ENCODE assay signal across 8 cellular contexts in genomic region chr3:4977889-4978258, GRCh38.
A peak's percentile ranks its signal among the peaks of the same experiment; 100 is the strongest.
DNase-seq lines count a peak whose midpoint lies in the region; ATAC-seq lines count a peak whose summit lies in the region.

No MANE protein-coding gene starts in this region.

- H3K4me3 ChIP-seq in BLaER1 treated with 17β-estradiol and CSF1 and Interleukin-3, amounts not matched to agents 10 nM and 100 nM: peak overlapping the region; percentile 53 to 98 (median 79)
- H3K4me3 ChIP-seq in iPS DF 6.9 (ENCODE audit: low read length): peak overlapping the region; percentile 54; the same call in 1 of the 2 replicates

- no CpG with 5 or more reads among the region's 17 CpGs for WGBS in iPS DF 6.9 (ENCODE audit: insufficient coverage, insufficient read length)

- H3K36me3 ChIP-seq in BLaER1 treated with 17β-estradiol and CSF1 and Interleukin-3, amounts not matched to agents 10 nM and 100 nM: peaks cover 3 to 25% (median 18%) of the 10 kb centered on the region in 11 experiments; a peak in 20 of 22 replicates
- H3K36me3 ChIP-seq in iPS DF 6.9 (ENCODE audit: control insufficient read depth, insufficient read depth, low read length): peaks cover 1% of the 10 kb centered on the region; the same call in 1 of the 2 replicates

- H3K4me2 ChIP-seq in BLaER1 treated with 17β-estradiol and CSF1 and Interleukin-3, amounts not matched to agents 10 nM and 100 nM: peak overlapping the region; percentile 89 to 97 (median 95)

- DNase-seq in activated T-helper 1 cell treated with Interleukin-2 at 50 U/mL for 16 hours (ENCODE audit: low read depth): peak; percentile 25
- no peak for DNase-seq in iPS DF 6.9 (ENCODE audit: low read depth, low spot score)
- DNase-seq in stimulated activated CD8-positive, alpha-beta memory T cell treated with anti-CD3 and anti-CD28 coated beads, Interleukin-4, amount 100 ng/mL, for 48 hours: peak; percentile 73
- no peak for DNase-seq in C1 segment of cervical spinal cord (lab: John Stamatoyannopoulos, UW)
- no peak for DNase-seq in NCI-H1417 treated with DMSO at 0.1 percent for 48 hours (lab: John Stamatoyannopoulos, UW)

- H3K9ac ChIP-seq in BLaER1 treated with 17β-estradiol and CSF1 and Interleukin-3, amounts not matched to agents 10 nM and 100 nM: peak overlapping the region; percentile 92 to 99 (median 95)

- H3K9me3 ChIP-seq in BLaER1 treated with 17β-estradiol and CSF1 and Interleukin-3, amounts not matched to agents 10 nM and 100 nM (replicated peaks in 1 of 11): no peaks in the 10 kb centered on the region
- H3K9me3 ChIP-seq in iPS DF 6.9 (ENCODE audit: control insufficient read depth, insufficient read depth, low read length): no peaks in the 10 kb centered on the region

- peaks cover 0 to 26% (median 0%) of the 10 kb centered on the region in 11 experiments; a peak in 6 of 22 replicates for H3K27me3 ChIP-seq in BLaER1 treated with 17β-estradiol and CSF1 and Interleukin-3, amounts not matched to agents 10 nM and 100 nM
- H3K27me3 ChIP-seq in iPS DF 6.9 (ENCODE audit: control insufficient read depth, insufficient read depth, low read length): peaks cover 1% of the 10 kb centered on the region; the same call in 1 of the 2 replicates

- peaks cover 21 to 29% (median 25%) of the 10 kb centered on the region in 11 experiments for H4K20me1 ChIP-seq in BLaER1 treated with 17β-estradiol and CSF1 and Interleukin-3, amounts not matched to agents 10 nM and 100 nM

- peak overlapping the region; percentile 96 to 100 (median 98) for H3K27ac ChIP-seq in BLaER1 treated with 17β-estradiol and CSF1 and Interleukin-3, amounts not matched to agents 10 nM and 100 nM
- H3K27ac ChIP-seq in iPS DF 6.9 (ENCODE audit: low read length): no peak overlapping the region

- H3K4me1 ChIP-seq in BLaER1 treated with 17β-estradiol and CSF1 and Interleukin-3, amounts not matched to agents 10 nM and 100 nM: peaks cover 50 to 83% (median 72%) of the 10 kb centered on the region in 10 experiments
- no peaks in the 10 kb centered on the region for H3K4me1 ChIP-seq in iPS DF 6.9 (ENCODE audit: control insufficient read depth, insufficient read depth, low read length)

- ATAC-seq in HG03342 (IDR thresholded peaks at IDR 0.05; ENCODE audit: unreplicated experiment) (peak; percentile 0), HG03571 (IDR thresholded peaks at IDR 0.05; ENCODE audit: unreplicated experiment) (no peak)

Comparison
In these comparisons a context has a peak if more than half of its experiments do, and no peak if none do; other contexts are left out.
1. DNase-seq: peak in activated T-helper 1 cell treated with Interleukin-2 at 50 U/mL for 16 hours (single experiment) and stimulated activated CD8-positive, alpha-beta memory T cell treated with anti-CD3 and anti-CD28 coated beads, Interleukin-4, amount 100 ng/mL, for 48 hours (single experiment); none in iPS DF 6.9 (single experiment), C1 segment of cervical spinal cord (0 of 14) and NCI-H1417 treated with DMSO at 0.1 percent for 48 hours (single experiment).